In the genomic region with DNA sequence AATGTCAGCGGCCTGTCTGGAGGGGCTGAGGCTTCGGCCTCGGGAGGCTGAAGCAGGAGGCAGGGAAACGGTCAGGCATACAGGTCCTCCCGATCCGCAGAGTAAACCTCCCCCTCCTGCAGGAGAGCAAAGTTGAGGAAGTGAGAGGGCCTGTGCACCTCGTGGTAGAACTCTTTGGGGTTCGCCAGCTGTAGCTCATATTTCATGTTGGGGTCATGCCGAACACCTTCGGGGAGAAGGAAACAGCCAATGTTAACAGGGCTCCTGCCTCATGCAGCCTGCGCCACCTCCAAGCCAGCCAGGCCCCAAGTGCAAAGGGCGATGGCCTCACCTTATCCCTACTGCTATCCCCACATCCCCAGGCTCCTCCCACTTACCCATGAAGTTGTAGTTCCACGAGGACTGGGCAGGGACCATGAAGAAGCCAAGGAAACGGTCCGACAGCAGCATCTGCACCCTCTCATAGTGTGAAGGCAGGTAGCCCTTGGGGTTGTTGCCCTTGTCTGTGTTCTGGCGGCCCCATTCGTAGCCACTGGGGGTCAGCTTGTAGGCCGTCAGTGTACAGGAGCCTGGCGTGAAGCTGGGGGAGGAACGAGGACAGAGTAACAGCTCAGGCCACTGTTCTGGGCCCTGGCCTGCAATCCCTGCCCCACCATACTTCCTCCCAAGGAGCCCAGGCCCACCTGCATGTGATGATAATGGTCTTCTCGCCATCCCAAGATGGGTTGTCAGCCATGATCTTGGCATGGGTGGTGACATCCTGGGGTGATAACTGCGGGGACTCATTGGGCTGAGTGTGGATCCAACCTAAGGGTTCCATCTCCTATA, we compare ENCODE assay signal across 1 cellular context.
TF ChIP-seq lines count a peak whose summit lies in the region.

No MANE protein-coding gene starts in this region.

TF ChIP-seq in GM12878, 131 proteins besides CTCF, POLR2A, EP300 and RAD21:
- TF ChIP-seq SPI1 (IDR thresholded peaks at IDR 0.05; ENCODE audit: borderline replicate concordance, insufficient read depth, low read depth, low read length) (peak; percentile 54; the same call in 1 of the 2 replicates), POLR2AphosphoS5 (IDR thresholded peaks at IDR 0.05; ENCODE audit: low read length) (0 out of 2 replicates have a peak, but pooled peaks have one; percentile 14), EZH2 (IDR thresholded peaks at IDR 0.05; ENCODE audit: borderline replicate concordance, control insufficient read depth, low read depth, low read length) (no peak), POLR2AphosphoS2 (IDR thresholded peaks at IDR 0.05; ENCODE audit: low read depth, low read length) (0 out of 2 replicates have a peak, but pooled peaks have one; percentile 47), TARDBP (IDR thresholded peaks at IDR 0.05; ENCODE audit: borderline replicate concordance) (no peak), NR2F1 (conservative IDR thresholded peaks at IDR 0.05) (no peak)
- TF ChIP-seq, protein P1, sequence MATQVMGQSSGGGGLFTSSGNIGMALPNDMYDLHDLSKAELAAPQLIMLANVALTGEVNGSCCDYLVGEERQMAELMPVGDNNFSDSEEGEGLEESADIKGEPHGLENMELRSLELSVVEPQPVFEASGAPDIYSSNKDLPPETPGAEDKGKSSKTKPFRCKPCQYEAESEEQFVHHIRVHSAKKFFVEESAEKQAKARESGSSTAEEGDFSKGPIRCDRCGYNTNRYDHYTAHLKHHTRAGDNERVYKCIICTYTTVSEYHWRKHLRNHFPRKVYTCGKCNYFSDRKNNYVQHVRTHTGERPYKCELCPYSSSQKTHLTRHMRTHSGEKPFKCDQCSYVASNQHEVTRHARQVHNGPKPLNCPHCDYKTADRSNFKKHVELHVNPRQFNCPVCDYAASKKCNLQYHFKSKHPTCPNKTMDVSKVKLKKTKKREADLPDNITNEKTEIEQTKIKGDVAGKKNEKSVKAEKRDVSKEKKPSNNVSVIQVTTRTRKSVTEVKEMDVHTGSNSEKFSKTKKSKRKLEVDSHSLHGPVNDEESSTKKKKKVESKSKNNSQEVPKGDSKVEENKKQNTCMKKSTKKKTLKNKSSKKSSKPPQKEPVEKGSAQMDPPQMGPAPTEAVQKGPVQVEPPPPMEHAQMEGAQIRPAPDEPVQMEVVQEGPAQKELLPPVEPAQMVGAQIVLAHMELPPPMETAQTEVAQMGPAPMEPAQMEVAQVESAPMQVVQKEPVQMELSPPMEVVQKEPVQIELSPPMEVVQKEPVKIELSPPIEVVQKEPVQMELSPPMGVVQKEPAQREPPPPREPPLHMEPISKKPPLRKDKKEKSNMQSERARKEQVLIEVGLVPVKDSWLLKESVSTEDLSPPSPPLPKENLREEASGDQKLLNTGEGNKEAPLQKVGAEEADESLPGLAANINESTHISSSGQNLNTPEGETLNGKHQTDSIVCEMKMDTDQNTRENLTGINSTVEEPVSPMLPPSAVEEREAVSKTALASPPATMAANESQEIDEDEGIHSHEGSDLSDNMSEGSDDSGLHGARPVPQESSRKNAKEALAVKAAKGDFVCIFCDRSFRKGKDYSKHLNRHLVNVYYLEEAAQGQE (IDR thresholded peaks at IDR 0.05; ENCODE audit: low read depth, low read length) = no peak
